ENCODE assay signal across 8 cellular contexts in genomic region chr11:67345949-67346819, GRCh38. TPM values are rescaled to one million over a fixed set of nuclear protein-coding genes. Genes with fewer than 3 reads are reported as not detected.
DNase-seq lines count a peak whose midpoint lies in the region; ATAC-seq and TF ChIP-seq lines count a peak whose summit lies in the region.

No MANE protein-coding gene starts in this region.

- no peaks in the 10 kb centered on the region for H4K20me1 ChIP-seq in KMS-11 (ENCODE audit: insufficient read depth)

- no peaks in the 10 kb centered on the region for H3K27me3 Mint-ChIP-seq in activated naive CD8-positive, alpha-beta T cell treated with anti-CD3 and anti-CD28 coated beads, Interleukin-2, amount 50 U/mL, for 24 hours

- DNase-seq in NOMO-1 treated with DMSO at 0.1 percent for 48 hours (lab: John Stamatoyannopoulos, UW; ENCODE audit: unreplicated experiment) (peak; percentile 30), NOMO-1 treated with dmso at 0.1 percent for 144 hours (lab: John Stamatoyannopoulos, UW; ENCODE audit: unreplicated experiment) (no peak), left colon (peak; percentile 57 to 62), vagina (ENCODE audit: extremely low spot score in 2 of 2) (no peak)
- no peak for DNase-seq in activated naive CD8-positive, alpha-beta T cell treated with anti-CD3 and anti-CD28 coated beads, Interleukin-2, amount 50 U/mL, for 24 hours

- H3K36me3 Mint-ChIP-seq in activated naive CD8-positive, alpha-beta T cell treated with anti-CD3 and anti-CD28 coated beads, Interleukin-2, amount 50 U/mL, for 24 hours (ENCODE audit: low read depth) = no peaks in the 10 kb centered on the region

- no peaks in the 10 kb centered on the region for H3K9me3 Mint-ChIP-seq in activated naive CD8-positive, alpha-beta T cell treated with anti-CD3 and anti-CD28 coated beads, Interleukin-2, amount 50 U/mL, for 24 hours

- H3K4me3 ChIP-seq in KMS-11 (IDR thresholded peaks at IDR 0.05; ENCODE audit: insufficient read depth, low read depth, low read length) (no peak overlapping the region), vagina (no peak overlapping the region)

- H3K36me3 ChIP-seq in KMS-11 (ENCODE audit: insufficient read depth) (no peaks in the 10 kb centered on the region), vagina (no peaks in the 10 kb centered on the region)

- peak; percentile 55 for ATAC-seq in activated naive CD8-positive, alpha-beta T cell treated with anti-CD3 and anti-CD28 coated beads, Interleukin-2, amount 50 U/mL, for 24 hours
- peak; percentile 87 for ATAC-seq in left colon
- no peak for ATAC-seq in HG03571 (IDR thresholded peaks at IDR 0.05; ENCODE audit: unreplicated experiment)
- ATAC-seq in HG02884 (IDR thresholded peaks at IDR 0.05; ENCODE audit: unreplicated experiment) = no peak

- no peak overlapping the region for H2AFZ ChIP-seq in KMS-11 (ENCODE audit: low read depth)

- no peak overlapping the region for H3K4me3 Mint-ChIP-seq in activated naive CD8-positive, alpha-beta T cell treated with anti-CD3 and anti-CD28 coated beads, Interleukin-2, amount 50 U/mL, for 24 hours

- peak overlapping the region; percentile 61 for H3K27ac Mint-ChIP-seq in activated naive CD8-positive, alpha-beta T cell treated with anti-CD3 and anti-CD28 coated beads, Interleukin-2, amount 50 U/mL, for 24 hours

- no peak overlapping the region for H3K4me2 ChIP-seq in KMS-11

- H3K4me1 Mint-ChIP-seq in activated naive CD8-positive, alpha-beta T cell treated with anti-CD3 and anti-CD28 coated beads, Interleukin-2, amount 50 U/mL, for 24 hours = peaks cover 59% of the 10 kb centered on the region

- TF ChIP-seq CTCF in KMS-11 (conservative IDR thresholded peaks at IDR 0.05; ENCODE audit: low read depth, low read length) (peak; percentile 75), vagina (IDR thresholded peaks at IDR 0.05) (no peak)

- no peak for TF ChIP-seq POLR2A in vagina (IDR thresholded peaks at IDR 0.05)

- peaks cover 3% of the 10 kb centered on the region for H3K4me1 ChIP-seq in KMS-11 (ENCODE audit: low read depth, poor library complexity, severe bottlenecking)
- peaks cover 37% of the 10 kb centered on the region for H3K4me1 ChIP-seq in vagina

- no peaks in the 10 kb centered on the region for H3K79me2 ChIP-seq in KMS-11 (ENCODE audit: insufficient read depth, low read depth)

- no peak overlapping the region for H3K27ac ChIP-seq in KMS-11
- H3K27ac ChIP-seq in vagina = peak overlapping the region; percentile 56

- H3K27me3 ChIP-seq in KMS-11 (ENCODE audit: insufficient read depth, low read depth) (no peaks in the 10 kb centered on the region), vagina (no peaks in the 10 kb centered on the region)

- intact Hi-C loops in left colon (cut with DNase I, micrococcal nuclease) = loop anchor here in 1 of 2 donors (5.0 kb wide), 1 partner anchor 36 kb away; no protein-coding TSS in a partner anchor
- intact Hi-C loops in vagina (cut with DNase I) = loop anchor here (5.0 kb wide), 1 partner anchor 36 kb away; no protein-coding TSS in a partner anchor

- no peak overlapping the region for H3K9ac ChIP-seq in KMS-11

- H3K9me3 ChIP-seq in vagina = no peaks in the 10 kb centered on the region

RNA-seq across cellular contexts. Expression of gene POLD4, which starts 7.2 kb away (rescaled TPM):
- total RNA-seq in left colon (100 to 1,000 TPM; 237 to 262 TPM), vagina (80.0 TPM)

RNA-seq across cellular contexts. Expression of gene CLCF1, which starts 27.2 kb away (rescaled TPM):
- total RNA-seq in left colon = 1 to 10 TPM; 2.2 to 2.4 TPM
- total RNA-seq in vagina = 20.6 TPM

RNA-seq across cellular contexts. Expression of gene SSH3, which starts 42.9 kb away (rescaled TPM):
- 10 to 100 TPM; 74.9 to 79.3 TPM for total RNA-seq in left colon
- 98.0 TPM for total RNA-seq in vagina

RNA-seq across cellular contexts. Expression of gene RAD9A, which starts 45.6 kb away (rescaled TPM):
- total RNA-seq in left colon (10 to 100 TPM; 27.4 to 40.6 TPM), vagina (20.6 TPM)

RNA-seq across cellular contexts. Expression of gene PPP1CA, which starts 55.5 kb away (rescaled TPM):
- 100 to 1,000 TPM; 214 to 243 TPM for total RNA-seq in left colon
- 102 TPM for total RNA-seq in vagina

Comparison
In these comparisons a context has a peak if more than half of its experiments do, and no peak if none do; other contexts are left out.
1. DNase-seq: peak in NOMO-1 treated with DMSO at 0.1 percent for 48 hours (single experiment) and left colon (2 of 2); none in NOMO-1 treated with dmso at 0.1 percent for 144 hours (single experiment), activated naive CD8-positive, alpha-beta T cell treated with anti-CD3 and anti-CD28 coated beads, Interleukin-2, amount 50 U/mL, for 24 hours (single experiment) and vagina (0 of 2).
2. ATAC-seq: peak in activated naive CD8-positive, alpha-beta T cell treated with anti-CD3 and anti-CD28 coated beads, Interleukin-2, amount 50 U/mL, for 24 hours (single experiment) and left colon (single experiment); none in HG03571 (single experiment) and HG02884 (single experiment).